ENCODE assay signal across 1 cellular context in the genomic region with DNA sequence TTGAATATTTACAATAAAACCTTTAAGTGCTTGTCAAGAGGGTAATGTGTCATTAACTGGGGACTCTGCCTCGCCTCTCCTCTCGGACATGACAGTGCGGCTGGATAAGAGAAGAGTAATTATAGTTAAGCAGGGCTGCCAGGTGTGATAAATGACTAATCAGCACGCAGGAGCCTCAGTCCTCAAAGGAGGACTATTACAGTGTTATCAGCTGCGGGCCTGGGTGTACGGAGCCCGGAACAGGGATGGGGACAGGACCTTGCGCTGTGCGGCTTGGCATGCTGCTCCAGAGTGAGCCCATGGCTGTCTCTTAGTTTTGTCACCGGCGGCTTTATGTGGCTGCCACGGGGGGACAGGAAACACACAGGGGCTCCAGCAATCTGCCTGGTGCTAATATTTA.
A peak's percentile ranks its signal among the peaks of the same experiment; 100 is the strongest.
TF ChIP-seq lines count a peak whose summit lies in the region.

No MANE protein-coding gene starts in this region.

TF ChIP-seq in K562, 482 proteins besides CTCF, POLR2A, EP300 and RAD21 (continued from another document and continues in another):
- TF ChIP-seq, protein P1, sequence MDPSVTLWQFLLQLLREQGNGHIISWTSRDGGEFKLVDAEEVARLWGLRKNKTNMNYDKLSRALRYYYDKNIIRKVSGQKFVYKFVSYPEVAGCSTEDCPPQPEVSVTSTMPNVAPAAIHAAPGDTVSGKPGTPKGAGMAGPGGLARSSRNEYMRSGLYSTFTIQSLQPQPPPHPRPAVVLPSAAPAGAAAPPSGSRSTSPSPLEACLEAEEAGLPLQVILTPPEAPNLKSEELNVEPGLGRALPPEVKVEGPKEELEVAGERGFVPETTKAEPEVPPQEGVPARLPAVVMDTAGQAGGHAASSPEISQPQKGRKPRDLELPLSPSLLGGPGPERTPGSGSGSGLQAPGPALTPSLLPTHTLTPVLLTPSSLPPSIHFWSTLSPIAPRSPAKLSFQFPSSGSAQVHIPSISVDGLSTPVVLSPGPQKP (CRISPR knock-in tag; IDR thresholded peaks at IDR 0.05): no peak
- TF ChIP-seq NRF1 (conservative IDR thresholded peaks at IDR 0.05 in 1 of 2, IDR thresholded peaks at IDR 0.05 in 1 of 2): no peak
- TF ChIP-seq, protein P2, sequence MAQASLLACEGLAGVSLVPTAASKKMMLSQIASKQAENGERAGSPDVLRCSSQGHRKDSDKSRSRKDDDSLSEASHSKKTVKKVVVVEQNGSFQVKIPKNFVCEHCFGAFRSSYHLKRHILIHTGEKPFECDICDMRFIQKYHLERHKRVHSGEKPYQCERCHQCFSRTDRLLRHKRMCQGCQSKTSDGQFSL (CRISPR knock-in tag; IDR thresholded peaks at IDR 0.05): no peak
- TF ChIP-seq, protein P2 (tag; IDR thresholded peaks at IDR 0.05): no peak
- no peak for TF ChIP-seq ARID2 (IDR thresholded peaks at IDR 0.05)
- no peak for TF ChIP-seq NFATC3 (IDR thresholded peaks at IDR 0.05)
- no peak for TF ChIP-seq HEY1 (CRISPR knock-in tag; IDR thresholded peaks at IDR 0.05; ENCODE audit: borderline replicate concordance)
- TF ChIP-seq, protein P3, sequence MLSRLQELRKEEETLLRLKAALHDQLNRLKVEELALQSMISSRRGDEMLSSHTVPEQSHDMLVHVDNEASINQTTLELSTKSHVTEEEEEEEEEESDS (CRISPR knock-in tag; IDR thresholded peaks at IDR 0.05): no peak
- TF ChIP-seq ZNF3 (CRISPR knock-in tag; IDR thresholded peaks at IDR 0.05): no peak
- TF ChIP-seq NFIC (IDR thresholded peaks at IDR 0.05): peak; percentile 74
- TF ChIP-seq ZZZ3 (IDR thresholded peaks at IDR 0.05): no peak
- no peak for TF ChIP-seq PPARD (CRISPR knock-in tag; IDR thresholded peaks at IDR 0.05)
- TF ChIP-seq, protein P4, sequence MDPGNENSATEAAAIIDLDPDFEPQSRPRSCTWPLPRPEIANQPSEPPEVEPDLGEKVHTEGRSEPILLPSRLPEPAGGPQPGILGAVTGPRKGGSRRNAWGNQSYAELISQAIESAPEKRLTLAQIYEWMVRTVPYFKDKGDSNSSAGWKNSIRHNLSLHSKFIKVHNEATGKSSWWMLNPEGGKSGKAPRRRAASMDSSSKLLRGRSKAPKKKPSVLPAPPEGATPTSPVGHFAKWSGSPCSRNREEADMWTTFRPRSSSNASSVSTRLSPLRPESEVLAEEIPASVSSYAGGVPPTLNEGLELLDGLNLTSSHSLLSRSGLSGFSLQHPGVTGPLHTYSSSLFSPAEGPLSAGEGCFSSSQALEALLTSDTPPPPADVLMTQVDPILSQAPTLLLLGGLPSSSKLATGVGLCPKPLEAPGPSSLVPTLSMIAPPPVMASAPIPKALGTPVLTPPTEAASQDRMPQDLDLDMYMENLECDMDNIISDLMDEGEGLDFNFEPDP (CRISPR knock-in tag; IDR thresholded peaks at IDR 0.05): no peak
- peak; percentile 39; the same call in 1 of the 2 replicates for TF ChIP-seq CC2D1A (IDR thresholded peaks at IDR 0.05)
- peak; percentile 55; the same call in 1 of the 2 replicates for TF ChIP-seq ZNF263 (CRISPR knock-in tag; IDR thresholded peaks at IDR 0.05; ENCODE audit: borderline replicate concordance)
- TF ChIP-seq BRF1 (IDR thresholded peaks at IDR 0.05; ENCODE audit: borderline replicate concordance, extremely low read depth, insufficient read length): no peak
- TF ChIP-seq PURB (CRISPR knock-in tag; IDR thresholded peaks at IDR 0.05; ENCODE audit: low read depth): no peak
- TF ChIP-seq, protein P5, sequence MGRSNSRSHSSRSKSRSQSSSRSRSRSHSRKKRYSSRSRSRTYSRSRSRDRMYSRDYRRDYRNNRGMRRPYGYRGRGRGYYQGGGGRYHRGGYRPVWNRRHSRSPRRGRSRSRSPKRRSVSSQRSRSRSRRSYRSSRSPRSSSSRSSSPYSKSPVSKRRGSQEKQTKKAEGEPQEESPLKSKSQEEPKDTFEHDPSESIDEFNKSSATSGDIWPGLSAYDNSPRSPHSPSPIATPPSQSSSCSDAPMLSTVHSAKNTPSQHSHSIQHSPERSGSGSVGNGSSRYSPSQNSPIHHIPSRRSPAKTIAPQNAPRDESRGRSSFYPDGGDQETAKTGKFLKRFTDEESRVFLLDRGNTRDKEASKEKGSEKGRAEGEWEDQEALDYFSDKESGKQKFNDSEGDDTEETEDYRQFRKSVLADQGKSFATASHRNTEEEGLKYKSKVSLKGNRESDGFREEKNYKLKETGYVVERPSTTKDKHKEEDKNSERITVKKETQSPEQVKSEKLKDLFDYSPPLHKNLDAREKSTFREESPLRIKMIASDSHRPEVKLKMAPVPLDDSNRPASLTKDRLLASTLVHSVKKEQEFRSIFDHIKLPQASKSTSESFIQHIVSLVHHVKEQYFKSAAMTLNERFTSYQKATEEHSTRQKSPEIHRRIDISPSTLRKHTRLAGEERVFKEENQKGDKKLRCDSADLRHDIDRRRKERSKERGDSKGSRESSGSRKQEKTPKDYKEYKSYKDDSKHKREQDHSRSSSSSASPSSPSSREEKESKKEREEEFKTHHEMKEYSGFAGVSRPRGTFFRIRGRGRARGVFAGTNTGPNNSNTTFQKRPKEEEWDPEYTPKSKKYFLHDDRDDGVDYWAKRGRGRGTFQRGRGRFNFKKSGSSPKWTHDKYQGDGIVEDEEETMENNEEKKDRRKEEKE (IDR thresholded peaks at IDR 0.05; ENCODE audit: borderline replicate concordance in 1 of 2, control insufficient read depth in 1 of 2, low read depth in 2 of 2, low read length in 1 of 2): no peak
- peak; percentile 95 for TF ChIP-seq CBFA2T3 (IDR thresholded peaks at IDR 0.05)
- TF ChIP-seq, protein P6, sequence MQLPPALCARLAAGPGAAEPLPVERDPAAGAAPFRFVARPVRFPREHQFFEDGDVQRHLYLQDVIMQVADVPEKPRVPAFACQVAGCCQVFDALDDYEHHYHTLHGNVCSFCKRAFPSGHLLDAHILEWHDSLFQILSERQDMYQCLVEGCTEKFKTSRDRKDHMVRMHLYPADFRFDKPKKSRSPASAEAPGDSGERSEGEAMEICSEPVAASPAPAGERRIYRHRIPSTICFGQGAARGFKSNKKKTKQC (CRISPR knock-in tag; IDR thresholded peaks at IDR 0.05): no peak
- no peak for TF ChIP-seq MIER1 (IDR thresholded peaks at IDR 0.05; ENCODE audit: low read depth)
- no peak for TF ChIP-seq ZNF583 (CRISPR knock-in tag; IDR thresholded peaks at IDR 0.05)
- TF ChIP-seq MEF2D (tag; conservative IDR thresholded peaks at IDR 0.05; ENCODE audit: low read depth): no peak
- TF ChIP-seq, protein P7, sequence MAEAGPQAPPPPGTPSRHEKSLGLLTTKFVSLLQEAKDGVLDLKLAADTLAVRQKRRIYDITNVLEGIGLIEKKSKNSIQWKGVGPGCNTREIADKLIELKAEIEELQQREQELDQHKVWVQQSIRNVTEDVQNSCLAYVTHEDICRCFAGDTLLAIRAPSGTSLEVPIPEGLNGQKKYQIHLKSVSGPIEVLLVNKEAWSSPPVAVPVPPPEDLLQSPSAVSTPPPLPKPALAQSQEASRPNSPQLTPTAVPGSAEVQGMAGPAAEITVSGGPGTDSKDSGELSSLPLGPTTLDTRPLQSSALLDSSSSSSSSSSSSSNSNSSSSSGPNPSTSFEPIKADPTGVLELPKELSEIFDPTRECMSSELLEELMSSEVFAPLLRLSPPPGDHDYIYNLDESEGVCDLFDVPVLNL (CRISPR knock-in tag; IDR thresholded peaks at IDR 0.05; ENCODE audit: low read depth): no peak
- TF ChIP-seq CHD2 (IDR thresholded peaks at IDR 0.05; ENCODE audit: low read depth, low read length): no peak
- TF ChIP-seq ZNF79 (CRISPR knock-in tag; IDR thresholded peaks at IDR 0.05; ENCODE audit: low read depth): no peak
- no peak for TF ChIP-seq ZNF408 (CRISPR knock-in tag; IDR thresholded peaks at IDR 0.05; ENCODE audit: low read depth)
- TF ChIP-seq KLF1 (tag; IDR thresholded peaks at IDR 0.05): no peak
- peak; percentile 81 for TF ChIP-seq SMARCA4 (IDR thresholded peaks at IDR 0.05)
- TF ChIP-seq MAFK (IDR thresholded peaks at IDR 0.05; ENCODE audit: low read length): no peak
- no peak for TF ChIP-seq CSDE1 (IDR thresholded peaks at IDR 0.05)
- TF ChIP-seq HDAC3 (IDR thresholded peaks at IDR 0.05; ENCODE audit: borderline replicate concordance, partially characterized antibody): no peak
- TF ChIP-seq, protein P8, sequence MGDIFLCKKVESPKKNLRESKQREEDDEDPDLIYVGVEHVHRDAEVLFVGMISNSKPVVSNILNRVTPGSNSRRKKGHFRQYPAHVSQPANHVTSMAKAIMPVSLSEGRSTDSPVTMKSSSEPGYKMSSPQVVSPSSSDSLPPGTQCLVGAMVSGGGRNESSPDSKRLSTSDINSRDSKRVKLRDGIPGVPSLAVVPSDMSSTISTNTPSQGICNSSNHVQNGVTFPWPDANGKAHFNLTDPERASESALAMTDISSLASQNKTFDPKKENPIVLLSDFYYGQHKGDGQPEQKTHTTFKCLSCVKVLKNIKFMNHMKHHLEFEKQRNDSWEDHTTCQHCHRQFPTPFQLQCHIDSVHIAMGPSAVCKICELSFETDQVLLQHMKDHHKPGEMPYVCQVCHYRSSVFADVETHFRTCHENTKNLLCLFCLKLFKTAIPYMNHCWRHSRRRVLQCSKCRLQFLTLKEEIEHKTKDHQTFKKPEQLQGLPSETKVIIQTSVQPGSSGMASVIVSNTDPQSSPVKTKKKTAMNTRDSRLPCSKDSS (IDR thresholded peaks at IDR 0.05; ENCODE audit: low read depth, partially characterized antibody): no peak
- no peak for TF ChIP-seq ZSCAN32 (CRISPR knock-in tag; IDR thresholded peaks at IDR 0.05)
- TF ChIP-seq SREBF1 (IDR thresholded peaks at IDR 0.05; ENCODE audit: borderline replicate concordance, low read depth, low read length): no peak
- TF ChIP-seq SUPT5H (IDR thresholded peaks at IDR 0.05): no peak
- TF ChIP-seq JUN (IDR thresholded peaks at IDR 0.05; ENCODE audit: borderline replicate concordance, low read depth, low read length): no peak
- no peak for TF ChIP-seq JUN (CRISPR knock-in tag; IDR thresholded peaks at IDR 0.05; ENCODE audit: borderline replicate concordance)
- TF ChIP-seq, protein P9, sequence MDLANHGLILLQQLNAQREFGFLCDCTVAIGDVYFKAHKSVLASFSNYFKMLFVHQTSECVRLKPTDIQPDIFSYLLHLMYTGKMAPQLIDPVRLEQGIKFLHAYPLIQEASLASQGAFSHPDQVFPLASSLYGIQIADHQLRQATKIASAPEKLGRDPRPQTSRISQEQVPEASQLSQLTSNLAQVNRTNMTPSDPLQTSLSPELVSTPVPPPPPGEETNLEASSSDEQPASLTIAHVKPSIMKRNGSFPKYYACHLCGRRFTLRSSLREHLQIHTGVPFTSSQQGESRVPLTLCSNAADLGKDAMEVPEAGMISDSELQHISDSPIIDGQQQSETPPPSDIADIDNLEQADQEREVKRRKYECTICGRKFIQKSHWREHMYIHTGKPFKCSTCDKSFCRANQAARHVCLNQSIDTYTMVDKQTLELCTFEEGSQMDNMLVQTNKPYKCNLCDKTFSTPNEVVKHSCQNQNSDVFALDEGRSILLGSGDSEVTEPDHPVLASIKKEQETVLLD (IDR thresholded peaks at IDR 0.05): no peak
- no peak for TF ChIP-seq HOXB6 (CRISPR knock-in tag; IDR thresholded peaks at IDR 0.05; ENCODE audit: borderline replicate concordance)
- TF ChIP-seq IFI16 (CRISPR knock-in tag; IDR thresholded peaks at IDR 0.05): no peak
- TF ChIP-seq KAT7 (CRISPR knock-in tag; IDR thresholded peaks at IDR 0.05; ENCODE audit: borderline replicate concordance): no peak
- no peak for TF ChIP-seq PRMT5 (CRISPR knock-in tag; IDR thresholded peaks at IDR 0.05)
- TF ChIP-seq, protein P10, sequence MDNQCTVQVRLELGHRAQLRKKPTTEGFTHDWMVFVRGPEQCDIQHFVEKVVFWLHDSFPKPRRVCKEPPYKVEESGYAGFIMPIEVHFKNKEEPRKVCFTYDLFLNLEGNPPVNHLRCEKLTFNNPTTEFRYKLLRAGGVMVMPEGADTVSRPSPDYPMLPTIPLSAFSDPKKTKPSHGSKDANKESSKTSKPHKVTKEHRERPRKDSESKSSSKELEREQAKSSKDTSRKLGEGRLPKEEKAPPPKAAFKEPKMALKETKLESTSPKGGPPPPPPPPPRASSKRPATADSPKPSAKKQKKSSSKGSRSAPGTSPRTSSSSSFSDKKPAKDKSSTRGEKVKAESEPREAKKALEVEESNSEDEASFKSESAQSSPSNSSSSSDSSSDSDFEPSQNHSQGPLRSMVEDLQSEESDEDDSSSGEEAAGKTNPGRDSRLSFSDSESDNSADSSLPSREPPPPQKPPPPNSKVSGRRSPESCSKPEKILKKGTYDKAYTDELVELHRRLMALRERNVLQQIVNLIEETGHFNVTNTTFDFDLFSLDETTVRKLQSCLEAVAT (IDR thresholded peaks at IDR 0.05): no peak
- TF ChIP-seq POU5F1 (IDR thresholded peaks at IDR 0.05; ENCODE audit: borderline replicate concordance, low read depth, low read length, partially characterized antibody): no peak
- peak; percentile 57 for TF ChIP-seq MTA2 (IDR thresholded peaks at IDR 0.05; ENCODE audit: low read depth)
- TF ChIP-seq PHB2 (IDR thresholded peaks at IDR 0.05; ENCODE audit: low read depth): 0 out of 2 replicates have a peak, but pooled peaks have one; percentile 29
- TF ChIP-seq EP400 (IDR thresholded peaks at IDR 0.05): no peak
- no peak for TF ChIP-seq CBX3 (IDR thresholded peaks at IDR 0.05; ENCODE audit: borderline replicate concordance in 1 of 2, low read length in 2 of 2)
- TF ChIP-seq ZNF444 (CRISPR knock-in tag; IDR thresholded peaks at IDR 0.05): no peak
- TF ChIP-seq, protein P11, sequence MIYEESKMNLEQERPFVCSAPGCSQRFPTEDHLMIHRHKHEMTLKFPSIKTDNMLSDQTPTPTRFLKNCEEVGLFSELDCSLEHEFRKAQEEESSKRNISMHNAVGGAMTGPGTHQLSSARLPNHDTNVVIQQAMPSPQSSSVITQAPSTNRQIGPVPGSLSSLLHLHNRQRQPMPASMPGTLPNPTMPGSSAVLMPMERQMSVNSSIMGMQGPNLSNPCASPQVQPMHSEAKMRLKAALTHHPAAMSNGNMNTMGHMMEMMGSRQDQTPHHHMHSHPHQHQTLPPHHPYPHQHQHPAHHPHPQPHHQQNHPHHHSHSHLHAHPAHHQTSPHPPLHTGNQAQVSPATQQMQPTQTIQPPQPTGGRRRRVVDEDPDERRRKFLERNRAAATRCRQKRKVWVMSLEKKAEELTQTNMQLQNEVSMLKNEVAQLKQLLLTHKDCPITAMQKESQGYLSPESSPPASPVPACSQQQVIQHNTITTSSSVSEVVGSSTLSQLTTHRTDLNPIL (CRISPR knock-in tag; IDR thresholded peaks at IDR 0.05): no peak
- TF ChIP-seq ZC3H8 (IDR thresholded peaks at IDR 0.05): no peak
- TF ChIP-seq SMAD4 (CRISPR knock-in tag; conservative IDR thresholded peaks at IDR 0.05): peak; percentile 30; the same call in 1 of the 2 replicates
- TF ChIP-seq KAT8 (IDR thresholded peaks at IDR 0.05; ENCODE audit: low read depth): no peak
- TF ChIP-seq MYC (IDR thresholded peaks at IDR 0.05; ENCODE audit: low read depth, low read length): no peak
- TF ChIP-seq MYC (CRISPR knock-in tag; IDR thresholded peaks at IDR 0.05; ENCODE audit: borderline replicate concordance, low read depth): no peak
- TF ChIP-seq FOXM1 (IDR thresholded peaks at IDR 0.05; ENCODE audit: low read depth): peak; percentile 61; the same call in 1 of the 2 replicates
- TF ChIP-seq FOXM1 (CRISPR knock-in tag; IDR thresholded peaks at IDR 0.05; ENCODE audit: low read depth): no peak
